In genomic region chr9:127424669-127424986, GRCh38 we compare ENCODE assay signal across 8 cellular contexts. TPM values are rescaled to one million over a fixed set of nuclear protein-coding genes. Genes with fewer than 3 reads are reported as not detected.
DNase-seq lines count a peak whose midpoint lies in the region; ATAC-seq and TF ChIP-seq lines count a peak whose summit lies in the region.

No MANE protein-coding gene starts in this region.

- peaks cover 15% of the 10 kb centered on the region for H3K4me1 ChIP-seq in ACC112 (ENCODE audit: control insufficient read depth, insufficient read depth, low read length, unreplicated experiment)
- peaks cover 6% of the 10 kb centered on the region for H3K4me1 ChIP-seq in NT2/D1 (ENCODE audit: insufficient read depth, insufficient read length)
- peaks cover 8 to 26% of the 10 kb centered on the region in 2 donors for H3K4me1 ChIP-seq in breast epithelium
- peaks cover 23 to 42% (median 26%) of the 10 kb centered on the region in 4 donors for H3K4me1 ChIP-seq in upper lobe of left lung

- H3K27ac ChIP-seq in ACC112 (ENCODE audit: low read depth, low read length) (peak overlapping the region; percentile 68; the same call in 1 of the 2 replicates), breast epithelium (peak overlapping the region; percentile 88 to 91), upper lobe of left lung (peak overlapping the region; percentile 85 to 92 (median 90))

- peak; percentile 7 for ATAC-seq in GM21390 (IDR thresholded peaks at IDR 0.05; ENCODE audit: unreplicated experiment)
- ATAC-seq in memory B cell (ENCODE audit: low read depth), result peak; percentile 41
- ATAC-seq in upper lobe of left lung (ENCODE audit: low FRiP score in 2 of 2), result no peak

- H3K9me3 ChIP-seq in NT2/D1 (ENCODE audit: insufficient read depth, low read length), result no peaks in the 10 kb centered on the region
- no peaks in the 10 kb centered on the region for H3K9me3 ChIP-seq in breast epithelium
- H3K9me3 ChIP-seq in upper lobe of left lung, result no peaks in the 10 kb centered on the region

- H3K4me3 ChIP-seq in ACC112 (ENCODE audit: low read depth, low read length), result peak overlapping the region; percentile 88
- peak overlapping the region; percentile 91 for H3K4me3 ChIP-seq in NT2/D1 (ENCODE audit: insufficient read length, low read depth)
- H3K4me3 ChIP-seq in breast epithelium, result peak overlapping the region; percentile 60 to 87 (median 65)
- peak overlapping the region; percentile 66 to 92 (median 86) for H3K4me3 ChIP-seq in upper lobe of left lung

- no peaks in the 10 kb centered on the region for H3K9me3 Mint-ChIP-seq in memory B cell

- H3K27ac Mint-ChIP-seq in memory B cell, result peak overlapping the region; percentile 96

- H3K27me3 ChIP-seq in ACC112 (ENCODE audit: insufficient read depth, low read length) (no peaks in the 10 kb centered on the region), NT2/D1 (ENCODE audit: insufficient read depth, insufficient read length) (no peaks in the 10 kb centered on the region), breast epithelium (no peaks in the 10 kb centered on the region), upper lobe of left lung (no peaks in the 10 kb centered on the region)

- DNase-seq in NT2/D1 (ENCODE audit: low read depth, low spot score) (no peak), breast epithelium (ENCODE audit: low spot score in 2 of 2) (no peak), memory B cell (ENCODE audit: low spot score in 2 of 2) (no peak), upper lobe of left lung (no peak), HEK293T (ENCODE audit: extremely low spot score) (no peak), cerebellar nuclear complex (lab: John Stamatoyannopoulos, UW) (no peak)

- WGBS in upper lobe of left lung, 2 donors, result 0 to 2% methylated on average over 10 to 13 of the region's 13 CpGs

- peak overlapping the region; percentile 95 for H2AFZ ChIP-seq in ACC112 (ENCODE audit: low read length, unreplicated experiment)

- no peaks in the 10 kb centered on the region for H3K36me3 ChIP-seq in ACC112 (ENCODE audit: insufficient read depth, low read length)
- H3K36me3 ChIP-seq in NT2/D1 (ENCODE audit: insufficient read depth, insufficient read length, low read length), result peaks cover 21% of the 10 kb centered on the region
- H3K36me3 ChIP-seq in breast epithelium, result no peaks in the 10 kb centered on the region
- H3K36me3 ChIP-seq in upper lobe of left lung, result peaks cover 0 to 17% (median 11%) of the 10 kb centered on the region in 4 donors

- TF ChIP-seq POLR2A in breast epithelium (IDR thresholded peaks at IDR 0.05) (no peak), upper lobe of left lung (IDR thresholded peaks at IDR 0.05) (no peak)

- peaks cover 12% of the 10 kb centered on the region for H3K36me3 Mint-ChIP-seq in memory B cell

- intact Hi-C loops in breast epithelium (cut with DNase I; ENCODE audit: low total_unique reads), result no loop called here

- peak overlapping the region; percentile 98 for H3K4me3 Mint-ChIP-seq in memory B cell

- POLR2A ChIA-PET in HEK293T (lab: Yijun Ruan, JAX), result interaction anchor here (1.0 to 2.7 kb wide), 15 partner anchors 7 to 42 kb away, joined by 3 to 18 read pairs (median 5); partner anchors contain the start of genes LRSAM1, RPL12 and SLC2A8

- H3K4me1 Mint-ChIP-seq in memory B cell, result peaks cover 30% of the 10 kb centered on the region

- H3K9ac ChIP-seq in NT2/D1 (ENCODE audit: insufficient read length, low read depth), result peak overlapping the region; percentile 95

- no peak for TF ChIP-seq CTCF in breast epithelium (IDR thresholded peaks at IDR 0.05)
- TF ChIP-seq CTCF in upper lobe of left lung (IDR thresholded peaks at IDR 0.05), result peak in 1 of 6 experiments; percentile 4

- CTCF ChIA-PET in HEK293T (lab: Yijun Ruan, JAX), result no interaction called here

- no peaks in the 10 kb centered on the region for H3K27me3 Mint-ChIP-seq in memory B cell

- no peak for TF ChIP-seq EP300 in upper lobe of left lung (IDR thresholded peaks at IDR 0.05)

- H3K79me2 ChIP-seq in ACC112 (ENCODE audit: control insufficient read depth, insufficient read depth, low read length, unreplicated experiment), result peaks cover 41% of the 10 kb centered on the region

TF ChIP-seq in HEK293T, 16 proteins besides CTCF, POLR2A, EP300 and RAD21:
- TF ChIP-seq ZNF384 (IDR thresholded peaks at IDR 0.05) (no peak), BHLHE40 (IDR thresholded peaks at IDR 0.05; ENCODE audit: borderline replicate concordance) (no peak), ELF4 (IDR thresholded peaks at IDR 0.05) (no peak), HDGF (IDR thresholded peaks at IDR 0.05; ENCODE audit: borderline replicate concordance) (no peak), FOXM1 (IDR thresholded peaks at IDR 0.05; ENCODE audit: borderline replicate concordance) (no peak), CTBP1 (IDR thresholded peaks at IDR 0.05; ENCODE audit: borderline replicate concordance) (no peak), FOXA1 (IDR thresholded peaks at IDR 0.05) (no peak), FOXK2 (IDR thresholded peaks at IDR 0.05) (no peak), PKNOX1 (IDR thresholded peaks at IDR 0.05) (no peak), LEF1 (IDR thresholded peaks at IDR 0.05; ENCODE audit: borderline replicate concordance) (no peak), TARDBP (IDR thresholded peaks at IDR 0.05) (no peak), SUZ12 (IDR thresholded peaks at IDR 0.05) (no peak), ARNT (IDR thresholded peaks at IDR 0.05) (no peak), L3MBTL2 (conservative IDR thresholded peaks at IDR 0.05) (no peak)
TF ChIP-seq in HEK293T: peak in this region for 0.

RNA-seq across cellular contexts. Expression of gene ZNF79, which starts 0.4 kb away (rescaled TPM):
- total RNA-seq in breast epithelium (10 to 100 TPM in 2 of 3 donors, 1 to 10 TPM in 1; 7.7 to 16.7 (median 16.0) TPM), upper lobe of left lung (10 to 100 TPM in 2 of 6 donors, 1 to 10 TPM in 4; 6.1 to 18.9 (median 9.2) TPM)

RNA-seq across cellular contexts. Expression of gene RPL12, which starts 26.6 kb away (rescaled TPM):
- total RNA-seq in breast epithelium, result 1,000 to 10,000 TPM; 2,790 to 3,232 (median 3,032) TPM
- total RNA-seq in upper lobe of left lung, result 1,000 to 10,000 TPM in 4 of 6 donors, 100 to 1,000 TPM in 2; 841 to 1,291 (median 1,060) TPM

RNA-seq across cellular contexts. Expression of gene LRSAM1, which starts 26.7 kb away (rescaled TPM):
- total RNA-seq in breast epithelium (10 to 100 TPM; 11.7 to 21.3 (median 17.9) TPM), upper lobe of left lung (10 to 100 TPM; 12.9 to 77.5 (median 25.4) TPM)

RNA-seq across cellular contexts. Expression of gene SLC2A8, which starts 27.7 kb away (rescaled TPM):
- 10 to 100 TPM; 17.7 to 38.7 (median 20.9) TPM for total RNA-seq in breast epithelium
- total RNA-seq in upper lobe of left lung, result 10 to 100 TPM in 5 of 6 donors, 1 to 10 TPM in 1; 7.0 to 27.4 (median 20.2) TPM

Comparison
In these comparisons a context has a peak if more than half of its experiments do, and no peak if none do; other contexts are left out.
1. ATAC-seq: peak in GM21390 (single experiment) and memory B cell (single experiment); none in upper lobe of left lung (0 of 2).
2. Peak in every context shown above with its lines, with median percentiles within 50 percentile points of each other: H3K27ac ChIP-seq and H3K4me3 ChIP-seq.